Comparison of ENCODE assay signal across 8 cellular contexts in the genomic region with DNA sequence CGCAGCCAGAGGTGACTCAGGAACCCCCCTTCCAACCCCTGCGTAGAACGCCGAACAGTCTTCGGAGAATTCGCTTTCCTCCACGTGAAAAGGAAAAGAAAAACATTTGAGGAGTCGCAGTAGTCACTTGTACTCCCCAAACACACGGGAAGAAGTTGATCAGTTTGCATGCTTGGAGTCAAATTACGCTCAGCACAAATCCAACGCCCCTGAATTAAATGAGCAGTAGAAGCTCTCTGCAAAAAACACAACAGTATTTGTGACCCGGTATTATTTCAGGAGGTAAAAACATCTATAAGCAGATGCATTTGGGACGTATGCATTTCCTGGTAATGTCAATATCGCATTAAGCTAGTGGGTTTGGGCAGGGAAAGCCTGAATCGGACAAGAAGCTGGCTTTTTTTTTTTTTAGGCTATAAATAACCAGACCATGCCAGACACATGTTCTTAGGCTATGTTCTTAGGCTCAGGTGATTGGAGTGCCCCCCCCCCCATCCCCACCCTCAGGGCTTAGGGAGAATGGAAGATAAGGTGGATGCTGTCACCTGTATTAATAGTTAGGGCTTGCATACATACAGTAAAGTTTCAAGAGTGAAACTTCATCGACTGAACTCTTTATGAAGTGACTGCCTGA. TPM values are rescaled to one million over a fixed set of nuclear protein-coding genes. Genes with fewer than 3 reads are reported as not detected.
DNase-seq lines count a peak whose midpoint lies in the region; ATAC-seq, FAIRE-seq and TF ChIP-seq lines count a peak whose summit lies in the region.

No MANE protein-coding gene starts in this region.

- peaks cover 39% of the 10 kb centered on the region for H3K79me2 ChIP-seq in mammary epithelial cell (ENCODE audit: insufficient read depth, low read length)
- H3K79me2 ChIP-seq in HepG2 (ENCODE audit: insufficient read depth, low read length), result no peaks in the 10 kb centered on the region

- H3K4me3 ChIP-seq in mammary epithelial cell (replicated peaks in 1 of 3; ENCODE audit: insufficient read depth in 1 of 3, low read depth in 2 of 3, low read length in 3 of 3) (peak overlapping the region; percentile 75 to 91 (median 79)), HepG2 (replicated peaks in 1 of 3; ENCODE audit: insufficient read depth in 1 of 3, low read depth in 2 of 3, low read length in 3 of 3) (peak overlapping the region; percentile 91 to 97 (median 92)), testis (peak overlapping the region; percentile 94 to 98)

- H3K9ac ChIP-seq in mammary epithelial cell (ENCODE audit: insufficient read depth, low read length), result peak overlapping the region; percentile 58
- H3K9ac ChIP-seq in HepG2 (ENCODE audit: insufficient read depth, low read depth, low read length), result peak overlapping the region; percentile 75

- ATAC-seq in HepG2, result peak; percentile 4
- no peak for ATAC-seq in HG02885 (IDR thresholded peaks at IDR 0.05; ENCODE audit: poor library complexity, unreplicated experiment)
- no peak for ATAC-seq in GM21619 (IDR thresholded peaks at IDR 0.05; ENCODE audit: unreplicated experiment)

- peak overlapping the region; percentile 95 for H3K4me2 ChIP-seq in mammary epithelial cell (ENCODE audit: insufficient read depth, low read depth, low read length)
- H3K4me2 ChIP-seq in HepG2 (ENCODE audit: low read depth, low read length), result peak overlapping the region; percentile 100

- dilution Hi-C loops in mammary epithelial cell (cut with HindIII; ENCODE audit: low sequenced_read_pairs), result no loop called here

- POLR2A ChIA-PET in HepG2 (lab: Yijun Ruan, JAX), result interaction anchor here (0.8 to 1.3 kb wide), 5 partner anchors 9 to 834 kb away, joined by 3 to 9 read pairs (median 4); no protein-coding TSS in a partner anchor

- TF ChIP-seq EP300 in HepG2 (IDR thresholded peaks at IDR 0.05; ENCODE audit: low read depth in 2 of 2, low read length in 2 of 2) (no peak), HepG2 (CRISPR knock-in tag; IDR thresholded peaks at IDR 0.05; ENCODE audit: borderline replicate concordance) (no peak)

- 3% methylated on average over 16 of the region's 16 CpGs for WGBS in mammary epithelial cell (ENCODE audit: low coverage, missing lambda C conversion rate)
- WGBS in HepG2 (ENCODE audit: low lambda C conversion rate), result 1% methylated on average over 15 of the region's 16 CpGs
- WGBS in testis, 2 donors, result 0 to 1% methylated on average over 16 of the region's 16 CpGs

- no peak for TF ChIP-seq RAD21 in HepG2 (CRISPR knock-in tag; IDR thresholded peaks at IDR 0.05)

- H3K27ac ChIP-seq in mammary epithelial cell (ENCODE audit: insufficient read depth, low read depth, low read length), result peak overlapping the region; percentile 56
- peak overlapping the region; percentile 27 for H3K27ac ChIP-seq in HepG2 (ENCODE audit: extremely low read length, insufficient read depth, low read length)
- peak overlapping the region; percentile 69 to 80 for H3K27ac ChIP-seq in testis

- H3K36me3 ChIP-seq in mammary epithelial cell (ENCODE audit: insufficient read depth, low read length) (no peaks in the 10 kb centered on the region), HepG2 (replicated peaks in 1 of 2; ENCODE audit: control insufficient read depth in 1 of 2, insufficient read depth in 2 of 2, low read length in 2 of 2) (no peaks in the 10 kb centered on the region), testis (ENCODE audit: low read depth, missing control alignments) (no peaks in the 10 kb centered on the region)

- BruUV-seq in mammary epithelial cell (replicated peaks; lab: Mats Ljungman, UMichigan) (no TSS peak), HepG2 (replicated peaks; lab: Mats Ljungman, UMichigan) (no TSS peak)

- in situ Hi-C loops in mammary epithelial cell (cut with MboI; ENCODE audit: low sequenced_read_pairs in 2 of 2) (loop anchor here in 1 of 2 donors (5.0 kb wide), 1 partner anchor 106 kb away; no protein-coding TSS in a partner anchor), HepG2 (cut with HindIII; ENCODE audit: extremely low pct_ligation_motif_present, low pct_unique_long_range_greater_than_20kb) (no loop called here)

- H3K4me1 ChIP-seq in mammary epithelial cell (ENCODE audit: insufficient read depth, low read length) (peaks cover 12% of the 10 kb centered on the region), HepG2 (ENCODE audit: insufficient read depth, low read length) (peaks cover 46% of the 10 kb centered on the region), testis (peaks cover 5% of the 10 kb centered on the region)

- intact Hi-C loops in mammary epithelial cell (cut with micrococcal nuclease), result loop anchor here (1.0 to 5.0 kb wide), 7 partner anchors 51 to 832 kb away; no protein-coding TSS in a partner anchor
- intact Hi-C loops in HepG2 (cut with micrococcal nuclease; ENCODE audit: unreplicated experiment), result loop anchor here (5.0 to 10.0 kb wide), 2 partner anchors 59 to 104 kb away; no protein-coding TSS in a partner anchor
- intact Hi-C loops in testis (cut with DNase I; ENCODE audit: low total_unique reads), result no loop called here

- FAIRE-seq in HepG2 (lab: Jason Lieb, UNC), result no peak

- H3K27me3 ChIP-seq in mammary epithelial cell (ENCODE audit: insufficient read depth, low read length) (no peaks in the 10 kb centered on the region), HepG2 (ENCODE audit: control insufficient read depth in 1 of 2, insufficient read depth in 2 of 2, low read length in 2 of 2) (no peaks in the 10 kb centered on the region; a peak in 2 of 5 replicates), testis (no peaks in the 10 kb centered on the region)

- no peaks in the 10 kb centered on the region for H3K9me3 ChIP-seq in mammary epithelial cell (replicated peaks; ENCODE audit: insufficient read depth, low read length)
- H3K9me3 ChIP-seq in HepG2 (ENCODE audit: low read length), result no peaks in the 10 kb centered on the region
- no peaks in the 10 kb centered on the region for H3K9me3 ChIP-seq in testis

- H2AFZ ChIP-seq in mammary epithelial cell (ENCODE audit: low read depth, low read length), result peak overlapping the region; percentile 93
- peak overlapping the region; percentile 90 for H2AFZ ChIP-seq in HepG2 (ENCODE audit: low read length)

- no peak for TF ChIP-seq CTCF in mammary epithelial cell (conservative IDR thresholded peaks at IDR 0.05 in 1 of 2, IDR thresholded peaks at IDR 0.05 in 1 of 2; ENCODE audit: extremely low read depth in 1 of 2, insufficient read depth in 1 of 2, low read depth in 1 of 2, low read length in 2 of 2)
- no peak for TF ChIP-seq CTCF in HepG2 (CRISPR knock-in tag; IDR thresholded peaks at IDR 0.05)
- TF ChIP-seq CTCF in testis (IDR thresholded peaks at IDR 0.05), result no peak

- DNase-seq in DMS53 (lab: John Stamatoyannopoulos, UW), result peak; percentile 57
- DNase-seq in DMS53 treated with DMSO at 0.1 percent for 48 hours (lab: John Stamatoyannopoulos, UW; ENCODE audit: unreplicated experiment), result no peak
- DNase-seq in NAMALWA (ENCODE audit: low spot score), result peak; percentile 59
- peak; percentile 36 for DNase-seq in mammary epithelial cell
- no peak for DNase-seq in HepG2 (ENCODE audit: low spot score)
- DNase-seq in testis, result no peak

- TF ChIP-seq POLR2A in HepG2 (IDR thresholded peaks at IDR 0.05; ENCODE audit: insufficient read depth in 1 of 2, low read depth in 2 of 2, low read length in 2 of 2), result no peak
- TF ChIP-seq POLR2A in testis (IDR thresholded peaks at IDR 0.05), result no peak

- H4K20me1 ChIP-seq in mammary epithelial cell (ENCODE audit: insufficient read depth, low read length) (no peaks in the 10 kb centered on the region), HepG2 (ENCODE audit: insufficient read depth, low read length) (peaks cover 6% of the 10 kb centered on the region; the same call in 1 of the 2 replicates)

- CTCF ChIA-PET in mammary epithelial cell (lab: Charles Lee; ENCODE audit: low non-redundant PET), result interaction anchor here (0.6 to 2.0 kb wide), 8 partner anchors 10 to 593 kb away, joined by 3 to 21 read pairs (median 6); no protein-coding TSS in a partner anchor
- CTCF ChIA-PET in HepG2 (lab: Yijun Ruan, JAX; ENCODE audit: low intra/inter-chr PET ratio, low total read pairs), result no interaction called here

TF ChIP-seq in HepG2, 621 proteins besides CTCF, POLR2A, EP300 and RAD21 (continues in another document):
- TF ChIP-seq SNAI1 (CRISPR knock-in tag; IDR thresholded peaks at IDR 0.05; ENCODE audit: borderline replicate concordance) (0 out of 2 replicates have a peak, but pooled peaks have one; percentile 25), SIX1 (CRISPR knock-in tag; IDR thresholded peaks at IDR 0.05; ENCODE audit: borderline replicate concordance) (0 out of 2 replicates have a peak, but pooled peaks have one; percentile 14)

RNA-seq across cellular contexts. Expression of gene ARL15, which starts 0.9 kb away (rescaled TPM):
- total RNA-seq in mammary epithelial cell (10 to 100 TPM; 31.5 to 40.0 TPM), HepG2 (2016; rRNA removed; fragmentation: Illumina TruSeq; extraction: Trizol) (7.7 and 11.5 TPM in 2 replicates), testis (10 to 100 TPM; 75.2 to 88.6 TPM)
- polyA plus RNA-seq in mammary epithelial cell (12.6 TPM), HepG2 (2011; rRNA removed) (2.2 and 2.5 TPM in 2 replicates), testis (ENCODE audit: insufficient read depth, low read depth, low replicate concordance) (36.6 TPM)
- 30.9 TPM for polyA minus RNA-seq in mammary epithelial cell
- total RNA-seq in HepG2 (2016; cell fraction: cytosol; rRNA removed; fragmentation: Illumina TruSeq; extraction: Trizol; ENCODE audit: low read depth), result 1.9 and 2.0 TPM in 2 replicates
- 9.2 and 12.1 TPM in 2 replicates for total RNA-seq in HepG2 (2016; cell fraction: insoluble cytoplasmic fraction; rRNA removed; fragmentation: Illumina TruSeq; extraction: Trizol)
- total RNA-seq in HepG2 (2016; cell fraction: membrane; rRNA removed; fragmentation: Illumina TruSeq; extraction: Trizol), result 3.7 and 4.3 TPM in 2 replicates
- total RNA-seq in HepG2 (2016; cell fraction: nucleus; rRNA removed; fragmentation: Illumina TruSeq; extraction: Trizol), result 23.1 and 24.2 TPM in 2 replicates
- polyA plus RNA-seq in HepG2 (2011; cell fraction: cytosol; rRNA removed), result 2.3 and 2.4 TPM in 2 replicates
- polyA plus RNA-seq in HepG2 (2011; cell fraction: nucleus; rRNA removed), result 1.7 and 2.1 TPM in 2 replicates
- polyA plus RNA-seq in HepG2 (2012), result 3.0 and 3.1 TPM in 2 replicates
- polyA plus RNA-seq in HepG2 (2016; cell fraction: cytosol; fragmentation: Illumina TruSeq; extraction: Trizol; ENCODE audit: low read depth), result 0.65 and 0.67 TPM in 2 replicates
- polyA plus RNA-seq in HepG2 (2016; cell fraction: insoluble cytoplasmic fraction; fragmentation: Illumina TruSeq; extraction: Trizol; ENCODE audit: low read depth), result 10.9 and 13.0 TPM in 2 replicates
- 1.6 and 2.5 TPM in 2 replicates for polyA plus RNA-seq in HepG2 (2016; cell fraction: membrane; fragmentation: Illumina TruSeq; extraction: Trizol; ENCODE audit: low read depth)
- polyA plus RNA-seq in HepG2 (2016; cell fraction: nucleus; fragmentation: Illumina TruSeq; extraction: Trizol; ENCODE audit: insufficient read depth, low read depth), result 4.2 and 4.8 TPM in 2 replicates
- 13.7 and 32.5 TPM in 2 replicates for polyA minus RNA-seq in HepG2 (2011; rRNA and poly(A)+ RNA removed; ENCODE audit: low replicate concordance)
- polyA minus RNA-seq in HepG2 (2011; cell fraction: cytosol; rRNA and poly(A)+ RNA removed), result 4.5 and 9.4 TPM in 2 replicates
- polyA minus RNA-seq in HepG2 (2011; cell fraction: nucleus; rRNA and poly(A)+ RNA removed), result 35.5 and 38.8 TPM in 2 replicates

Comparison
In these comparisons a context has a peak if more than half of its experiments do, and no peak if none do; other contexts are left out.
1. DNase-seq: peak in DMS53 (single experiment), NAMALWA (single experiment) and mammary epithelial cell (single experiment); none in DMS53 treated with DMSO at 0.1 percent for 48 hours (single experiment), HepG2 (single experiment) and testis (single experiment).
2. Peak in every context shown above with its lines, with median percentiles within 50 percentile points of each other: H3K27ac ChIP-seq and H3K4me3 ChIP-seq.